Comparison of ENCODE assay signal across 19 cellular contexts in the genomic region with DNA sequence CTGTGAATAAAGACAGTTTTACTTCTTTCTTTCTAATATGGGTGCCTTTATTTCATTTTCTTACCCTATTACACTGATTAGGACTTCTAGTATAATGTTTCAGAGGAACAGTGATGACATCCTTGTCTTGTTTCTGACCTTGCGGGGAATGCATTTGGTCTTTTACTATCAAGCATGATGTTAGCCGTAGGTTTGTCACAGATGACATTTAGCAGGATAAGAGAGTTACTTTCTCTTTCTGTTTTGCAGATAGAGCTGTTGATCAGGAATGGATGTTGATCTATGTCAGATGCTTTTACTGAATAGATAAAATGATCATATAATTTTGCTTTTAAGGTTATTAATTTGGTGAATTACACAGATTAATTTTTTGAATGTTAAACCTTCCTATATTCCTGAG. TPM values are rescaled to one million over a fixed set of nuclear protein-coding genes. Genes with fewer than 3 reads are reported as not detected.
"Had no signal": no experiment of that assay in that cellular context is flagged by ENCODE, and none has a peak within 500 bp of the region (broad histone marks: within the 10 kb centered on the region; RNA-seq: fewer than 3 reads in every experiment).

No MANE protein-coding gene starts in this region.

- H3K9me3 Mint-ChIP-seq: activated B cell treated with CpG ODN at 0.5 μM for 24 hours; activated naive CD4-positive, alpha-beta T cell treated with anti-CD3 and anti-CD28 coated beads, Interleukin-2, amount 50 U/mL, for 24 hours had no signal

- DNase-seq: activated B cell treated with CpG ODN at 0.5 μM for 24 hours; activated CD4-positive, alpha-beta T cell treated with anti-CD3 and anti-CD28 coated beads, Interleukin-2, amount 50 U/mL, for 1 hour; anterior cingulate cortex; dermis blood vessel endothelial cell; kidney; left ventricle myocardium superior; mesendoderm; ovary; stimulated activated naive B cell treated with anti-CD40 and anti-IgM and Interleukin-4, amounts not matched to agents 10 μg/mL and 1 μg/mL and 100 μg/mL, for 72 hours; T-helper 1 cell had no signal

- H3K27me3 ChIP-seq: tibial nerve, vagina had no signal

- H3K27ac ChIP-seq: ovary, tibial nerve, vagina had no signal

- H3K9me3 ChIP-seq: ovary, vagina had no signal

- H3K4me3 ChIP-seq: ovary, tibial nerve, vagina had no signal

- H3K4me3 Mint-ChIP-seq: activated B cell treated with CpG ODN at 0.5 μM for 24 hours; activated naive CD4-positive, alpha-beta T cell treated with anti-CD3 and anti-CD28 coated beads, Interleukin-2, amount 50 U/mL, for 24 hours; neural crest cell; stimulated activated naive B cell treated with anti-CD40 and anti-IgM and Interleukin-4, amounts not matched to agents 10 μg/mL and 1 μg/mL and 100 μg/mL, for 72 hours had no signal

- ATAC-seq: left ventricle myocardium superior; stimulated activated naive B cell treated with anti-CD40 and anti-IgM and Interleukin-4, amounts not matched to agents 10 μg/mL and 1 μg/mL and 100 μg/mL, for 72 hours had no signal

- H3K27ac Mint-ChIP-seq: activated B cell treated with CpG ODN at 0.5 μM for 24 hours; activated naive CD4-positive, alpha-beta T cell treated with anti-CD3 and anti-CD28 coated beads, Interleukin-2, amount 50 U/mL, for 24 hours; stimulated activated naive B cell treated with anti-CD40 and anti-IgM and Interleukin-4, amounts not matched to agents 10 μg/mL and 1 μg/mL and 100 μg/mL, for 72 hours had no signal

- H3K36me3 ChIP-seq: ovary, tibial nerve, vagina had no signal

- H3K36me3 Mint-ChIP-seq: activated naive CD4-positive, alpha-beta T cell treated with anti-CD3 and anti-CD28 coated beads, Interleukin-2, amount 50 U/mL, for 24 hours; stimulated activated naive B cell treated with anti-CD40 and anti-IgM and Interleukin-4, amounts not matched to agents 10 μg/mL and 1 μg/mL and 100 μg/mL, for 72 hours had no signal

RNA-seq across cellular contexts. Expression of a gene that starts 6.7 kb away (rescaled TPM):
- total RNA-seq: activated B cell treated with CpG ODN at 0.5 μM for 24 hours had no signal

RNA-seq across cellular contexts. Expression of a gene that starts 39.4 kb away (rescaled TPM):
- total RNA-seq: activated B cell treated with CpG ODN at 0.5 μM for 24 hours, kidney, left ventricle myocardium superior, neural crest cell, skeletal muscle tissue, subcutaneous adipose tissue, tibial nerve had no signal

RNA-seq across cellular contexts. Expression of a gene that starts 54.8 kb away (rescaled TPM):
- total RNA-seq: activated B cell treated with CpG ODN at 0.5 μM for 24 hours, cerebellum, dermis blood vessel endothelial cell, epithelial cell of proximal tubule, kidney, left ventricle myocardium superior, neural crest cell, ovary, renal cortical epithelial cell, skeletal muscle tissue, subcutaneous adipose tissue, tibial nerve, vagina had no signal
